18 cellular contexts compared by ENCODE assay signal in the genomic region with DNA sequence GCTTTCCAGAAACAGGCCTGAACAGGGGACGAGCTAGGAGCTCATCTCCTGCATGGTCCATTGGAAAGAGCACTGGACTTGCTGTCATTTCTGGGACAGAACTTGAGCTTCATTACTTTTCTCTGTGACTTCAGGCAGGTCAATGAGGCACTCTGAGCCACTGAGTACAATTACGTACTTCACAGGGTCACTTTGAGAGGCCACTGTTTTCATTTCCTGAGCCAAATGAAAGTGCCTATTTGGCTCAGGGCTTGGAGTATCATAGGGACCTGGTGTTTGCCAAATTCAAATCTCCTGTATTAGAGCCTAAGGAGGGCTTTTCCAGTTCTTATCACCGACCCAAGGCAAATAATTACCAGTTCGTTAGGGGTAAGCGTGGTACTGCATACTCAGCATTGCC.
"Had no signal": no experiment of that assay in that cellular context is flagged by ENCODE, and none has a peak within 500 bp of the region (broad histone marks: within the 10 kb centered on the region; RNA-seq: fewer than 3 reads in every experiment).

No MANE protein-coding gene starts in this region.

- H3K27me3 ChIP-seq: foreskin keratinocyte, suprapubic skin, tibial nerve, upper lobe of right lung, vagina had no signal

- H3K27ac ChIP-seq: coronary artery, foreskin keratinocyte, parathyroid adenoma, suprapubic skin, tibial nerve, upper lobe of right lung, vagina had no signal

- H3K9me3 ChIP-seq: suprapubic skin, tibial nerve, upper lobe of right lung, vagina had no signal

- H3K4me3 ChIP-seq: coronary artery, lung, smooth muscle cell, suprapubic skin, tibial nerve, upper lobe of right lung, vagina had no signal

- DNase-seq: effector CD4-positive, alpha-beta T cell; endodermal cell; erythroblast; foreskin keratinocyte; islet precursor cell; naive B cell; nephron progenitor cell; stimulated activated CD4-positive, alpha-beta T cell treated with anti-CD3 and anti-CD28 coated beads, Interleukin-2, amount 100 ng/mL, for 48 hours; stimulated activated naive CD4-positive, alpha-beta T cell treated with Interleukin-2 at 50 U/mL for 16 hours; upper lobe of right lung had no signal

- H3K36me3 ChIP-seq: suprapubic skin, tibial nerve, upper lobe of right lung, vagina had no signal

- H3K9ac ChIP-seq: parathyroid adenoma had no signal

- ATAC-seq: foreskin keratinocyte, left lobe of liver, upper lobe of right lung had no signal

- H3K4me1 ChIP-seq: foreskin keratinocyte, suprapubic skin, tibial nerve, upper lobe of right lung, vagina had no signal
